ENCODE assay signal across 26 cellular contexts in genomic region chr17:2253362-2253761, GRCh38. TPM values are rescaled to one million over a fixed set of nuclear protein-coding genes. Genes with fewer than 3 reads are reported as not detected.
DNase-seq lines count a peak whose midpoint lies in the region; ATAC-seq and TF ChIP-seq lines count a peak whose summit lies in the region.
"Had no signal": no experiment of that assay in that cellular context is flagged by ENCODE, and none has a peak within 500 bp of the region (broad histone marks: within the 10 kb centered on the region; RNA-seq: fewer than 3 reads in every experiment).

No MANE protein-coding gene starts in this region.

- TF ChIP-seq POLR2A in testis (IDR thresholded peaks at IDR 0.05), result no peak

- DNase-seq in T-helper 1 cell (no peak), testis (no peak), DMS79 treated with DMSO at 0.1 percent for 48 hours (lab: John Stamatoyannopoulos, UW) (no peak), GM03348 (ENCODE audit: low spot score) (no peak)
- DNase-seq in stimulated activated CD4-positive, alpha-beta T cell treated with anti-CD3 and anti-CD28 coated beads, Interleukin-1b, Interleukin-23, amount 100 ng/mL, for 48 hours, result peak; percentile 30
- DNase-seq in stimulated activated CD4-positive, alpha-beta T cell treated with anti-CD3 and anti-CD28 coated beads, Interleukin-2, amount 100 ng/mL, for 48 hours, result no peak
- no peak for DNase-seq in effector memory CD8-positive, alpha-beta T cell
- DNase-seq: activated CD8-positive, alpha-beta memory T cell treated with anti-CD3 and anti-CD28 coated beads, Interleukin-2, amount 50 U/mL, for 4 hours; Caco-2; colonic mucosa; endodermal cell; left cardiac atrium; mesenchymal stem cell; NCI-H1092; NCI-H1930; NCI-H345; NCI-H82; PC-3; sigmoid colon; stomach; trophoblast cell; WERI-Rb-1 had no signal

- intact Hi-C loops in testis (cut with DNase I; ENCODE audit: low total_unique reads), result no loop called here

- no peaks in the 10 kb centered on the region for H3K27me3 Mint-ChIP-seq in T-helper 1 cell treated with Interleukin-12 subunit alpha and Interleukin-12 subunit beta and Interleukin-4 antibody, amounts not matched to agents 30 μg/mL and 1 μg/mL, for 36 hours (ENCODE audit: low read depth)
- H3K27me3 Mint-ChIP-seq in effector memory CD8-positive, alpha-beta T cell, result no peaks in the 10 kb centered on the region

- 83 to 89% methylated on average over 10 of the region's 10 CpGs for WGBS in testis, 2 donors

- H3K27ac Mint-ChIP-seq in T-helper 1 cell treated with Interleukin-12 subunit alpha and Interleukin-12 subunit beta and Interleukin-4 antibody, amounts not matched to agents 30 μg/mL and 1 μg/mL, for 36 hours, result peak overlapping the region; percentile 93
- H3K27ac Mint-ChIP-seq in effector memory CD8-positive, alpha-beta T cell, result peak overlapping the region; percentile 66 to 80
- H3K27ac Mint-ChIP-seq: endodermal cell, nephron had no signal

- peaks cover 61% of the 10 kb centered on the region for H3K4me1 Mint-ChIP-seq in T-helper 1 cell treated with Interleukin-12 subunit alpha and Interleukin-12 subunit beta and Interleukin-4 antibody, amounts not matched to agents 30 μg/mL and 1 μg/mL, for 36 hours (ENCODE audit: low read depth)
- H3K4me1 Mint-ChIP-seq in effector memory CD8-positive, alpha-beta T cell (ENCODE audit: low read depth in 2 of 2), result peaks cover 21 to 48% of the 10 kb centered on the region in 2 donors
- H3K4me1 Mint-ChIP-seq: endodermal cell, nephron had no signal

- no peak for TF ChIP-seq CTCF in testis (IDR thresholded peaks at IDR 0.05)

- H3K27me3 ChIP-seq in testis, result no peaks in the 10 kb centered on the region
- H3K27me3 ChIP-seq: colonic mucosa, sigmoid colon, stomach had no signal

- H3K4me1 ChIP-seq in testis, result no peaks in the 10 kb centered on the region
- H3K4me1 ChIP-seq: Caco-2, colonic mucosa, stomach had no signal

- no peaks in the 10 kb centered on the region for H3K36me3 ChIP-seq in testis (ENCODE audit: low read depth, missing control alignments)
- H3K36me3 ChIP-seq: colonic mucosa had no signal

- H3K9me3 Mint-ChIP-seq in T-helper 1 cell treated with Interleukin-12 subunit alpha and Interleukin-12 subunit beta and Interleukin-4 antibody, amounts not matched to agents 30 μg/mL and 1 μg/mL, for 36 hours, result peaks cover 4% of the 10 kb centered on the region
- no peaks in the 10 kb centered on the region for H3K9me3 Mint-ChIP-seq in effector memory CD8-positive, alpha-beta T cell

- H3K4me3 ChIP-seq in testis, result no peak overlapping the region
- H3K4me3 ChIP-seq: colonic mucosa, sigmoid colon, stomach had no signal

- no peak overlapping the region for H3K27ac ChIP-seq in testis
- H3K27ac ChIP-seq: 22Rv1, colonic mucosa, sigmoid colon, stomach, WERI-Rb-1 had no signal

- no peak for ATAC-seq in effector memory CD8-positive, alpha-beta T cell (replicated peaks)
- ATAC-seq: HCT116, left cardiac atrium, PC-3 had no signal

- peaks cover 46% of the 10 kb centered on the region for H3K36me3 Mint-ChIP-seq in T-helper 1 cell treated with Interleukin-12 subunit alpha and Interleukin-12 subunit beta and Interleukin-4 antibody, amounts not matched to agents 30 μg/mL and 1 μg/mL, for 36 hours (ENCODE audit: low read depth)
- H3K36me3 Mint-ChIP-seq in effector memory CD8-positive, alpha-beta T cell (ENCODE audit: insufficient read depth), result peaks cover 21% of the 10 kb centered on the region

- peak overlapping the region; percentile 57 for H3K4me3 Mint-ChIP-seq in T-helper 1 cell treated with Interleukin-12 subunit alpha and Interleukin-12 subunit beta and Interleukin-4 antibody, amounts not matched to agents 30 μg/mL and 1 μg/mL, for 36 hours
- peak overlapping the region in 1 of 2 donors; percentile 18 for H3K4me3 Mint-ChIP-seq in effector memory CD8-positive, alpha-beta T cell
- H3K4me3 Mint-ChIP-seq: endodermal cell, nephron had no signal

- H3K9me3 ChIP-seq in testis, result no peaks in the 10 kb centered on the region
- H3K9me3 ChIP-seq: Caco-2, colonic mucosa, sigmoid colon, stomach had no signal

RNA-seq across cellular contexts. Expression of gene SMG6, which starts 50.2 kb away (rescaled TPM):
- 10 to 100 TPM; 80.6 to 86.5 TPM for total RNA-seq in testis
- polyA plus RNA-seq in testis (ENCODE audit: insufficient read depth, low read depth, low replicate concordance), result 68.7 TPM

RNA-seq across cellular contexts. Expression of gene SRR, which starts 50.4 kb away (rescaled TPM):
- total RNA-seq in testis, result 10 to 100 TPM; 14.2 to 16.9 TPM
- polyA plus RNA-seq in testis (ENCODE audit: insufficient read depth, low read depth, low replicate concordance), result 16.1 TPM
